15 cellular contexts compared by ENCODE assay signal in genomic region chr20:38075161-38075998, GRCh38. TPM values are rescaled to one million over a fixed set of nuclear protein-coding genes. Genes with fewer than 3 reads are reported as not detected.
DNase-seq lines count a peak whose midpoint lies in the region; ATAC-seq and TF ChIP-seq lines count a peak whose summit lies in the region.
"Had no signal": no experiment of that assay in that cellular context is flagged by ENCODE, and none has a peak within 500 bp of the region (broad histone marks: within the 10 kb centered on the region; RNA-seq: fewer than 3 reads in every experiment).

No MANE protein-coding gene starts in this region.

- CTCF ChIA-PET in HEK293 (lab: Yijun Ruan, JAX) = interaction anchor here (0.7 to 5.3 kb wide), 9 partner anchors 13 to 167 kb away, joined by 3 to 61 read pairs (median 13); partner anchors contain the start of gene TGM2

- intact Hi-C loops in ascending aorta (cut with DNase I) (loop anchor here (1.0 kb wide), 1 partner anchor 50 kb away; no protein-coding TSS in a partner anchor), gastrocnemius medialis (cut with DNase I; ENCODE audit: low total_unique reads) (loop anchor here (1.0 kb wide), 1 partner anchor 33 kb away; no protein-coding TSS in a partner anchor), body of pancreas (cut with DNase I) (no loop called here)

- H3K4me3 ChIP-seq in HEK293 (ENCODE audit: low read depth, low read length) (no peak overlapping the region), ascending aorta (no peak overlapping the region), gastrocnemius medialis (peak overlapping the region in 1 of 4 donors; percentile 5), body of pancreas (no peak overlapping the region)
- H3K4me3 ChIP-seq: pancreas had no signal

- POLR2A ChIA-PET in HEK293 (lab: Yijun Ruan, JAX) = no interaction called here

- no peak for DNase-seq in ascending aorta (ENCODE audit: low spot score in 2 of 2)
- DNase-seq in left kidney (ENCODE audit: low read depth, low spot score) = peak; percentile 51
- DNase-seq in gastrocnemius medialis = no peak
- DNase-seq in G401 (ENCODE audit: low spot score) = no peak
- no peak for DNase-seq in body of pancreas
- DNase-seq: activated CD8-positive, alpha-beta memory T cell treated with anti-CD3 and anti-CD28 coated beads, Interleukin-2, amount 10 ng/mL, durations not matched to agents 7 days and 5 days; activated naive CD8-positive, alpha-beta T cell treated with anti-CD3 and anti-CD28 coated beads for 36 hours; GOT3; NCI-H226; pancreas; stimulated activated CD4-positive, alpha-beta T cell treated with anti-CD3 and anti-CD28 coated beads, Interleukin-4, amount 100 ng/mL, for 24 hours; stimulated activated naive CD4-positive, alpha-beta T cell treated with Interleukin-2 at 50 U/mL for 16 hours had no signal

- 88 to 94% methylated on average over 3 of the region's 3 CpGs for WGBS in body of pancreas, 2 donors

- peak; percentile 83 to 92 for ATAC-seq in gastrocnemius medialis
- ATAC-seq in HG02981 (IDR thresholded peaks at IDR 0.05; ENCODE audit: unreplicated experiment) = no peak
- ATAC-seq in body of pancreas = no peak
- ATAC-seq in HG03520 (IDR thresholded peaks at IDR 0.05; ENCODE audit: unreplicated experiment) = no peak
- ATAC-seq: activated CD8-positive, alpha-beta memory T cell treated with anti-CD3 and anti-CD28 coated beads, Interleukin-2, amount 10 ng/mL, durations not matched to agents 7 days and 5 days; pancreas had no signal

- no peak overlapping the region for H3K27ac ChIP-seq in HEK293 (ENCODE audit: extremely low read depth, low read depth, low read length)
- H3K27ac ChIP-seq in ascending aorta = peak overlapping the region; percentile 86
- H3K27ac ChIP-seq in gastrocnemius medialis = peak overlapping the region; percentile 83 to 88 (median 86)
- H3K27ac ChIP-seq in body of pancreas = no peak overlapping the region
- H3K27ac ChIP-seq: pancreas had no signal

- H3K27me3 ChIP-seq in ascending aorta (no peaks in the 10 kb centered on the region), gastrocnemius medialis (no peaks in the 10 kb centered on the region), body of pancreas (no peaks in the 10 kb centered on the region)
- H3K27me3 ChIP-seq: pancreas had no signal

- peaks cover 21 to 85% of the 10 kb centered on the region in 2 experiments; a peak in 2 of 3 replicates for H3K36me3 ChIP-seq in HEK293 (ENCODE audit: control insufficient read depth in 2 of 2, insufficient read depth in 1 of 2, low read length in 2 of 2)
- peaks cover 8 to 14% of the 10 kb centered on the region in 2 donors for H3K36me3 ChIP-seq in ascending aorta
- H3K36me3 ChIP-seq in gastrocnemius medialis = peaks cover 0 to 28% of the 10 kb centered on the region in 2 donors
- H3K36me3 ChIP-seq in body of pancreas (replicated peaks in 1 of 2; ENCODE audit: insufficient read depth in 1 of 2, low read depth in 2 of 2) = peaks cover 0 to 6% of the 10 kb centered on the region in 2 donors

- peak in 1 of 2 donors; percentile 42 for TF ChIP-seq POLR2A in gastrocnemius medialis (IDR thresholded peaks at IDR 0.05)
- TF ChIP-seq POLR2A in body of pancreas (IDR thresholded peaks at IDR 0.05) = no peak

- TF ChIP-seq CTCF in HEK293 (tag by site-specific recombination; IDR thresholded peaks at IDR 0.05) (no peak), ascending aorta (IDR thresholded peaks at IDR 0.05) (no peak), gastrocnemius medialis (IDR thresholded peaks at IDR 0.05 in 4 of 5, conservative IDR thresholded peaks at IDR 0.05 in 1 of 5) (no peak), body of pancreas (IDR thresholded peaks at IDR 0.05) (no peak)

- peaks cover 7% of the 10 kb centered on the region; the same call in 1 of the 2 replicates for H3K4me1 ChIP-seq in HEK293 (ENCODE audit: control insufficient read depth, insufficient read depth, low read length)
- peaks cover 18 to 34% of the 10 kb centered on the region in 2 donors for H3K4me1 ChIP-seq in ascending aorta
- H3K4me1 ChIP-seq in gastrocnemius medialis = peaks cover 50 to 58% of the 10 kb centered on the region in 2 donors
- H3K4me1 ChIP-seq in body of pancreas = peaks cover 6% of the 10 kb centered on the region

- in situ Hi-C loops in gastrocnemius medialis (cut with MboI; ENCODE audit: low sequenced_read_pairs in 4 of 4) (no loop called here), G401 (cut with HindIII; ENCODE audit: low sequenced_read_pairs) (no loop called here)

- no peaks in the 10 kb centered on the region for H3K9me3 ChIP-seq in HEK293 (ENCODE audit: control insufficient read depth, insufficient read depth, low read depth, low read length)
- H3K9me3 ChIP-seq in ascending aorta = no peaks in the 10 kb centered on the region
- H3K9me3 ChIP-seq in gastrocnemius medialis = no peaks in the 10 kb centered on the region
- H3K9me3 ChIP-seq in body of pancreas = no peaks in the 10 kb centered on the region
- H3K9me3 ChIP-seq: pancreas had no signal

TF ChIP-seq in HEK293, 187 proteins besides CTCF, POLR2A, EP300 and RAD21:
- TF ChIP-seq PRDM6 (tag by site-specific recombination; IDR thresholded peaks at IDR 0.05) = peak; percentile 63
- TF ChIP-seq TRIM28 (IDR thresholded peaks at IDR 0.05; ENCODE audit: borderline replicate concordance, low read length) = 0 out of 2 replicates have a peak, but pooled peaks have one; percentile 58
- TF ChIP-seq ZIC2 (tag by site-specific recombination; IDR thresholded peaks at IDR 0.05) = no peak
- no peak for TF ChIP-seq ZNF792 (tag by site-specific recombination; IDR thresholded peaks at IDR 0.05)
- peak; percentile 30; the same call in 1 of the 2 replicates for TF ChIP-seq OSR2 (tag by site-specific recombination; IDR thresholded peaks at IDR 0.05)
- peak; percentile 66; the same call in 1 of the 2 replicates for TF ChIP-seq WT1 (tag by site-specific recombination; IDR thresholded peaks at IDR 0.05)
- no peak for TF ChIP-seq ZNF335 (tag by site-specific recombination; conservative IDR thresholded peaks at IDR 0.05)
- TF ChIP-seq ZXDB (tag by site-specific recombination; IDR thresholded peaks at IDR 0.05) = no peak
- TF ChIP-seq ZNF2 (tag by site-specific recombination; IDR thresholded peaks at IDR 0.05) = no peak
- no peak for TF ChIP-seq ZFP37 (tag by site-specific recombination; IDR thresholded peaks at IDR 0.05)
- TF ChIP-seq ZBTB11 (tag by site-specific recombination; conservative IDR thresholded peaks at IDR 0.05; ENCODE audit: low read depth) = no peak

RNA-seq across cellular contexts. Expression of gene RPRD1B, which starts 41.8 kb away (rescaled TPM):
- 16.4 TPM for total RNA-seq in ascending aorta
- total RNA-seq in gastrocnemius medialis = 10 to 100 TPM; 25.2 to 61.0 (median 40.6) TPM
- 7.2 and 13.8 TPM in 2 replicates for total RNA-seq in G401 (2014; rRNA removed; shearing (Covaris generic))
- 10 to 100 TPM in 1 of 2 donors, 1 to 10 TPM in 1; 8.8 to 12.5 TPM for total RNA-seq in body of pancreas

RNA-seq across cellular contexts. Expression of gene TTI1, which starts 42.1 kb away (rescaled TPM):
- 18.0 TPM for total RNA-seq in ascending aorta
- total RNA-seq in gastrocnemius medialis = 10 to 100 TPM; 14.8 to 25.4 (median 20.3) TPM
- 32.9 and 37.7 TPM in 2 replicates for total RNA-seq in G401 (2014; rRNA removed; shearing (Covaris generic))
- total RNA-seq in body of pancreas = 10 to 100 TPM; 12.2 to 14.0 TPM

Comparison
In these comparisons a context has a peak if more than half of its experiments do, and no peak if none do; other contexts are left out.
1. H3K27ac ChIP-seq: peak in ascending aorta (2 of 2) and gastrocnemius medialis (4 of 4); none in HEK293 (single experiment) and body of pancreas (0 of 4).
2. ATAC-seq: peak in gastrocnemius medialis (2 of 2); none in HG02981 (single experiment), body of pancreas (single experiment) and HG03520 (single experiment).